Comparison of ENCODE assay signal across 8 cellular contexts in the genomic region with DNA sequence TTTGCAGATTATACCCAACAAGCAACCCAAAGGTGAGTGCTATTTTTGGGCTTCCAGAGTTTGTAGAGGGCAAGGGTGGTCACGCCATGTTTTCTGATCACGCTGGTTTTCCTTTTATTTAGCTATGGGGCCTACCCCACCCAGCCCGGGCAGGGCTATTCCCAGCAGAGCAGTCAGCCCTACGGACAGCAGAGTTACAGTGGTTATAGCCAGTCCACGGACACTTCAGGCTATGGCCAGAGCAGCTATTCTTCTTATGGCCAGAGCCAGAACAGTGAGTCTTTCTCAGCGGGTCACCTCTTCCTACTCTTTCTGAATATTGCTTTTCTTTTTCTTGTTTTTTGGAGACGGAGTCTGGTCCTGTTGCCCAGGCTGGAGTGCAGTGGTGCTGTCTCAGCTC. TPM values are rescaled to one million over a fixed set of nuclear protein-coding genes. Genes with fewer than 3 reads are reported as not detected.
DNase-seq lines count a peak whose midpoint lies in the region; ATAC-seq, FAIRE-seq and TF ChIP-seq lines count a peak whose summit lies in the region.

No MANE protein-coding gene starts in this region.

- H3K79me2 ChIP-seq in K562 (ENCODE audit: control insufficient read depth, insufficient read depth, low read length): peaks cover 82% of the 10 kb centered on the region

- TF ChIP-seq CTCF in AG04450 (IDR thresholded peaks at IDR 0.05; ENCODE audit: low read depth, low read length): no peak
- no peak for TF ChIP-seq CTCF in K562 (IDR thresholded peaks at IDR 0.05 in 2 of 3, conservative IDR thresholded peaks at IDR 0.05 in 1 of 3; ENCODE audit: insufficient read depth in 2 of 3, low read depth in 1 of 3, low read length in 3 of 3)
- no peak for TF ChIP-seq CTCF in GM13977 (IDR thresholded peaks at IDR 0.05; ENCODE audit: extremely low read depth, insufficient read depth, missing control alignments)

- H4K20me1 ChIP-seq in K562 (replicated peaks; ENCODE audit: control insufficient read depth, insufficient read depth, low read length): peaks cover 49% of the 10 kb centered on the region

- H3K27ac ChIP-seq in AG04450 (ENCODE audit: low read depth, low read length) (no peak overlapping the region), HUES48 (ENCODE audit: low read depth, low read length) (no peak overlapping the region), K562 (ENCODE audit: extremely low read depth, low read depth, low read length) (peak overlapping the region; percentile 33; the same call in 2 of the 3 replicates)

- no peak for TF ChIP-seq POLR2A in K562 (conservative IDR thresholded peaks at IDR 0.05)

- intact Hi-C loops in K562 (cut with micrococcal nuclease): loop anchor here (10.0 kb wide), 1 partner anchor 262 kb away; a partner anchor contains a TSS

- POLR2A ChIA-PET in AG04450 (lab: Yijun Ruan, JAX) (interaction anchor here (1.0 kb wide), 1 partner anchor 10 kb away, joined by 5 read pairs; no protein-coding TSS in a partner anchor), K562 (lab: Yijun Ruan, JAX) (interaction anchor here (0.7 to 3.5 kb wide), 17 partner anchors 8 to 204 kb away, joined by 3 to 31 read pairs (median 4); a partner anchor contains a TSS)

- peak overlapping the region; percentile 95 for H3K4me3 ChIP-seq in AG04450 (ENCODE audit: low read depth, low read length)
- H3K4me3 ChIP-seq in HUES48 (ENCODE audit: low read depth, low read length): peak overlapping the region; percentile 85
- peak overlapping the region; percentile 81 for H3K4me3 ChIP-seq in K562
- peak overlapping the region; percentile 7 for H3K4me3 ChIP-seq in mononuclear cell (ENCODE audit: low read length)

- no peaks in the 10 kb centered on the region; the same call in 1 of the 2 replicates for H3K9me3 ChIP-seq in AG04450 (ENCODE audit: control insufficient read depth, insufficient read depth, low read length)
- no peaks in the 10 kb centered on the region for H3K9me3 ChIP-seq in HUES48 (ENCODE audit: control insufficient read depth, insufficient read depth, low read length)
- no peaks in the 10 kb centered on the region for H3K9me3 ChIP-seq in K562 (replicated peaks; ENCODE audit: control insufficient read depth, insufficient read depth, low read depth, low read length)
- no peaks in the 10 kb centered on the region for H3K9me3 ChIP-seq in mononuclear cell (ENCODE audit: low read depth, low read length)

- H3K4me1 ChIP-seq in HUES48 (ENCODE audit: control insufficient read depth, insufficient read depth, low read length): peaks cover 6% of the 10 kb centered on the region; the same call in 1 of the 2 replicates
- peaks cover 18 to 22% of the 10 kb centered on the region in 2 experiments for H3K4me1 ChIP-seq in K562 (replicated peaks in 1 of 2; ENCODE audit: control insufficient read depth in 2 of 2, insufficient read depth in 2 of 2, low read length in 2 of 2)
- peaks cover 81% of the 10 kb centered on the region for H3K4me1 ChIP-seq in mononuclear cell (ENCODE audit: insufficient read depth, low read length)

- CTCF ChIA-PET in AG04450 (lab: Charles Lee): interaction anchor here (1.1 to 1.7 kb wide), 3 partner anchors 22 to 229 kb away, joined by 3 to 10 read pairs (median 3); no protein-coding TSS in a partner anchor
- CTCF ChIA-PET in K562 (lab: Yijun Ruan, JAX; ENCODE audit: low intra/inter-chr PET ratio): no interaction called here

- H3K9me1 ChIP-seq in K562 (ENCODE audit: control insufficient read depth, insufficient read depth, low read length): peaks cover 8% of the 10 kb centered on the region

- in situ Hi-C loops in K562 (cut with MboI) (no loop called here), GM13977 (cut with MboI; ENCODE audit: low pct_unique_long_range_greater_than_20kb, low sequenced_read_pairs, unreplicated experiment) (no loop called here)

- FAIRE-seq in K562 (lab: Jason Lieb, UNC): no peak

- no TSS peak for BruUV-seq in K562 (replicated peaks; lab: Mats Ljungman, UMichigan)

- peak overlapping the region; percentile 87 for H3K4me2 ChIP-seq in K562 (ENCODE audit: insufficient read depth, low read length)

- H3K9ac ChIP-seq in HUES48 (ENCODE audit: low read depth, low read length) (peak overlapping the region; percentile 40), K562 (ENCODE audit: insufficient read depth in 1 of 2, low read depth in 2 of 2, low read length in 2 of 2) (peak overlapping the region; percentile 98; a peak in 3 of 4 replicates)

- WGBS in K562 (ENCODE audit: insufficient coverage, low coverage, missing lambda C conversion rate): 11% methylated on average over 7 of the region's 7 CpGs

- no peak for TF ChIP-seq RAD21 in K562 (CRISPR knock-in tag; conservative IDR thresholded peaks at IDR 0.05 in 1 of 2, IDR thresholded peaks at IDR 0.05 in 1 of 2)

- H3K36me3 ChIP-seq in HUES48 (ENCODE audit: control insufficient read depth, insufficient read depth, low read length): peaks cover 62% of the 10 kb centered on the region
- peaks cover 63% of the 10 kb centered on the region for H3K36me3 ChIP-seq in K562 (ENCODE audit: control insufficient read depth, insufficient read depth, low read length)

- no peak overlapping the region for H2AFZ ChIP-seq in K562 (ENCODE audit: low read depth, low read length)

- H3K27me3 ChIP-seq in AG04450 (ENCODE audit: control insufficient read depth, insufficient read depth, low read length) (no peaks in the 10 kb centered on the region), HUES48 (ENCODE audit: control insufficient read depth, insufficient read depth, low read length) (no peaks in the 10 kb centered on the region), K562 (ENCODE audit: control insufficient read depth in 2 of 2, insufficient read depth in 2 of 2, low read length in 2 of 2) (no peaks in the 10 kb centered on the region; a peak in 1 of 5 replicates), mononuclear cell (ENCODE audit: insufficient read depth, low read length) (no peaks in the 10 kb centered on the region)

- DNase-seq in AG04450 (ENCODE audit: low read depth, low spot score) (no peak), K562 (ENCODE audit: extremely low read depth in 1 of 4, low spot score in 3 of 4) (peak in 1 of 4 experiments; percentile 13), hypothalamus (lab: John Stamatoyannopoulos, UW) (no peak), GM13977 (ENCODE audit: low spot score) (no peak), NCI-H774 (lab: John Stamatoyannopoulos, UW) (no peak)

- ATAC-seq in K562: no peak
- ATAC-seq in GM18498 (IDR thresholded peaks at IDR 0.05; ENCODE audit: unreplicated experiment): no peak

- TF ChIP-seq EP300 in K562 (IDR thresholded peaks at IDR 0.05; ENCODE audit: low read length): no peak

RNA-seq across cellular contexts. Expression of a gene that starts 2.5 kb away (rescaled TPM):
- 156 and 166 TPM in 2 replicates for polyA plus RNA-seq in AG04450 (2011; rRNA removed)
- polyA minus RNA-seq in AG04450 (2011; rRNA and poly(A)+ RNA removed): 124 and 147 TPM in 2 replicates
- 999 and 1,269 TPM in 2 replicates for total RNA-seq in K562 (2011; cell fraction: chromatin; rRNA removed; ENCODE audit: low replicate concordance)
- total RNA-seq in K562 (2011; cell fraction: nucleolus; rRNA removed): 423 and 458 TPM in 2 replicates
- total RNA-seq in K562 (2011; cell fraction: nucleoplasm; rRNA removed): 715 and 1,004 TPM in 2 replicates
- total RNA-seq in K562 (2014; rRNA removed): 64.1 and 78.7 TPM in 2 replicates
- 74.7 and 94.2 TPM in 2 replicates for total RNA-seq in K562 (2014; rRNA removed; fragmentation: Illumina TruSeq; extraction: Trizol)
- total RNA-seq in K562 (2015; rRNA removed; fragmentation: Illumina TruSeq; extraction: Trizol): 87.2 and 107 TPM in 2 replicates
- 492 and 570 TPM in 2 replicates for total RNA-seq in K562 (2021)
- polyA plus RNA-seq in K562 (2011; rRNA removed): 205 and 240 TPM in 2 replicates
- polyA plus RNA-seq in K562 (2011; cell fraction: cytosol; rRNA removed): 204 and 212 TPM in 2 replicates
- polyA plus RNA-seq in K562 (2011; cell fraction: nucleus; rRNA removed): 500 and 575 TPM in 2 replicates
- 447 and 1,379 TPM in 2 replicates for polyA plus RNA-seq in K562 (2012)
- polyA plus RNA-seq in K562 (2014; fragmentation: Illumina TruSeq; extraction: Trizol): 370 and 458 TPM in 2 replicates
- polyA plus RNA-seq in K562 (2014; fragmentation: Nextera tagmentation; extraction: Ambion mirVana): 10 to 100 TPM; 43.9 to 59.5 TPM
- 501 and 575 TPM in 2 replicates for polyA plus RNA-seq in K562 (2014; rRNA removed)
- polyA minus RNA-seq in K562 (2011; rRNA and poly(A)+ RNA removed): 120 and 138 TPM in 2 replicates
- 244 and 341 TPM in 2 replicates for polyA minus RNA-seq in K562 (2011; cell fraction: cytosol; rRNA and poly(A)+ RNA removed)
- polyA minus RNA-seq in K562 (2011; cell fraction: nucleus; rRNA and poly(A)+ RNA removed): 188 and 261 TPM in 2 replicates
- 183 TPM for total RNA-seq in mononuclear cell

RNA-seq across cellular contexts. Expression of a gene that starts 20.2 kb away (rescaled TPM):
- polyA plus RNA-seq in AG04450 (2011; rRNA removed): 21.8 and 31.0 TPM in 2 replicates
- 14.0 and 19.3 TPM in 2 replicates for polyA minus RNA-seq in AG04450 (2011; rRNA and poly(A)+ RNA removed)
- total RNA-seq in K562 (2011; cell fraction: chromatin; rRNA removed; ENCODE audit: low replicate concordance): 0.56 and 0.97 TPM in 2 replicates
- 2.9 and 3.0 TPM in 2 replicates for total RNA-seq in K562 (2011; cell fraction: nucleolus; rRNA removed)
- total RNA-seq in K562 (2011; cell fraction: nucleoplasm; rRNA removed): 1.1 and 1.4 TPM in 2 replicates
- 27.7 and 30.4 TPM in 2 replicates for total RNA-seq in K562 (2014; rRNA removed)
- 3.6 and 4.5 TPM in 2 replicates for total RNA-seq in K562 (2014; rRNA removed; fragmentation: Illumina TruSeq; extraction: Trizol)
- total RNA-seq in K562 (2015; rRNA removed; fragmentation: Illumina TruSeq; extraction: Trizol): 22.9 and 24.3 TPM in 2 replicates
- total RNA-seq in K562 (2021): 15.4 and 16.5 TPM in 2 replicates
- polyA plus RNA-seq in K562 (2011; rRNA removed): 4.1 and 33.8 TPM in 2 replicates
- polyA plus RNA-seq in K562 (2011; cell fraction: cytosol; rRNA removed): 21.4 and 58.6 TPM in 2 replicates
- 5.5 and 35.3 TPM in 2 replicates for polyA plus RNA-seq in K562 (2011; cell fraction: nucleus; rRNA removed)
- 35.1 and 67.9 TPM in 2 replicates for polyA plus RNA-seq in K562 (2012)
- 6.0 and 6.8 TPM in 2 replicates for polyA plus RNA-seq in K562 (2014; fragmentation: Illumina TruSeq; extraction: Trizol)
- polyA plus RNA-seq in K562 (2014; fragmentation: Nextera tagmentation; extraction: Ambion mirVana): 1 to 10 TPM; 1.3 to 1.6 TPM
- polyA plus RNA-seq in K562 (2014; rRNA removed): 25.6 and 28.4 TPM in 2 replicates
- polyA minus RNA-seq in K562 (2011; rRNA and poly(A)+ RNA removed): 1.2 and 5.5 TPM in 2 replicates
- polyA minus RNA-seq in K562 (2011; cell fraction: cytosol; rRNA and poly(A)+ RNA removed): 2.9 and 23.3 TPM in 2 replicates
- polyA minus RNA-seq in K562 (2011; cell fraction: nucleus; rRNA and poly(A)+ RNA removed): 1.3 and 10.3 TPM in 2 replicates
- total RNA-seq in mononuclear cell: 93.3 TPM

RNA-seq across cellular contexts. Expression of a gene that starts 31.5 kb away (rescaled TPM):
- not detected in 2 replicates for polyA plus RNA-seq in AG04450 (2011; rRNA removed)
- not detected in 2 replicates for polyA minus RNA-seq in AG04450 (2011; rRNA and poly(A)+ RNA removed)
- 0.14 and 0.23 TPM in 2 replicates for total RNA-seq in K562 (2011; cell fraction: chromatin; rRNA removed; ENCODE audit: low replicate concordance)
- 0.17 and 0.26 TPM in 2 replicates for total RNA-seq in K562 (2011; cell fraction: nucleolus; rRNA removed)
- total RNA-seq in K562 (2011; cell fraction: nucleoplasm; rRNA removed): 0.15 and 0.31 TPM in 2 replicates
- total RNA-seq in K562 (2014; rRNA removed): not detected in 2 replicates
- total RNA-seq in K562 (2014; rRNA removed; fragmentation: Illumina TruSeq; extraction: Trizol): under 0.01 and 0.03 TPM in 2 replicates
- total RNA-seq in K562 (2015; rRNA removed; fragmentation: Illumina TruSeq; extraction: Trizol): not detected in 2 replicates
- total RNA-seq in K562 (2021): not detected in 2 replicates
- 0.01 TPM in 1 of 2 replicates, not detected in the other for polyA plus RNA-seq in K562 (2011; rRNA removed)
- 0.01 and 0.03 TPM in 2 replicates for polyA plus RNA-seq in K562 (2011; cell fraction: cytosol; rRNA removed)
- 0.04 TPM in 2 replicates for polyA plus RNA-seq in K562 (2011; cell fraction: nucleus; rRNA removed)
- 0.03 TPM in 1 of 2 replicates, not detected in the other for polyA plus RNA-seq in K562 (2012)
- not detected in 2 replicates for polyA plus RNA-seq in K562 (2014; fragmentation: Illumina TruSeq; extraction: Trizol)
- not detected for polyA plus RNA-seq in K562 (2014; fragmentation: Nextera tagmentation; extraction: Ambion mirVana)
- not detected in 2 replicates for polyA plus RNA-seq in K562 (2014; rRNA removed)
- polyA minus RNA-seq in K562 (2011; rRNA and poly(A)+ RNA removed): not detected in 2 replicates
- polyA minus RNA-seq in K562 (2011; cell fraction: cytosol; rRNA and poly(A)+ RNA removed): not detected in 2 replicates
- polyA minus RNA-seq in K562 (2011; cell fraction: nucleus; rRNA and poly(A)+ RNA removed): 0.11 TPM in 1 of 2 replicates, not detected in the other
- 0.10 TPM for total RNA-seq in mononuclear cell

RNA-seq across cellular contexts. Expression of a gene that starts 32.5 kb away (rescaled TPM):
- polyA plus RNA-seq in AG04450 (2011; rRNA removed) (0.24 and 0.42 TPM in 2 replicates), K562 (2011; rRNA removed) (0.54 and 0.85 TPM in 2 replicates), K562 (2014; fragmentation: Illumina TruSeq; extraction: Trizol) (0.57 and 0.68 TPM in 2 replicates), K562 (2014; fragmentation: Nextera tagmentation; extraction: Ambion mirVana) (under 1 TPM in 1 of 2 experiments, not detected in 1; 0.22 TPM), K562 (2014; rRNA removed) (0.09 and 0.45 TPM in 2 replicates)
- not detected in 2 replicates for polyA minus RNA-seq in AG04450 (2011; rRNA and poly(A)+ RNA removed)
- 1.1 TPM in 1 of 2 replicates, not detected in the other for total RNA-seq in K562 (2011; cell fraction: chromatin; rRNA removed; ENCODE audit: low replicate concordance)
- 0.67 and 0.92 TPM in 2 replicates for total RNA-seq in K562 (2011; cell fraction: nucleolus; rRNA removed)
- 0.44 TPM in 1 of 2 replicates, not detected in the other for total RNA-seq in K562 (2011; cell fraction: nucleoplasm; rRNA removed)
- total RNA-seq in K562 (2014; rRNA removed) (0.82 and 1.2 TPM in 2 replicates), K562 (2014; rRNA removed; fragmentation: Illumina TruSeq; extraction: Trizol) (0.38 TPM in 1 of 2 replicates, not detected in the other), K562 (2015; rRNA removed; fragmentation: Illumina TruSeq; extraction: Trizol) (0.36 and 0.68 TPM in 2 replicates), K562 (2021) (0.56 and 1.1 TPM in 2 replicates), mononuclear cell (1.2 TPM)
- 1.4 and 2.6 TPM in 2 replicates for polyA plus RNA-seq in K562 (2011; cell fraction: cytosol; rRNA removed)
- 1.1 and 1.4 TPM in 2 replicates for polyA plus RNA-seq in K562 (2011; cell fraction: nucleus; rRNA removed)
- polyA plus RNA-seq in K562 (2012): 0.33 and 0.65 TPM in 2 replicates
- polyA minus RNA-seq in K562 (2011; rRNA and poly(A)+ RNA removed): 0.46 and 0.72 TPM in 2 replicates
- polyA minus RNA-seq in K562 (2011; cell fraction: cytosol; rRNA and poly(A)+ RNA removed): 0.95 and 1.4 TPM in 2 replicates
- polyA minus RNA-seq in K562 (2011; cell fraction: nucleus; rRNA and poly(A)+ RNA removed): 0.67 and 0.78 TPM in 2 replicates

RNA-seq across cellular contexts. Expression of a gene that starts 34.5 kb away (rescaled TPM):
- polyA plus RNA-seq in AG04450 (2011; rRNA removed) (not detected in 2 replicates), K562 (2011; rRNA removed) (not detected in 2 replicates), K562 (2014; fragmentation: Illumina TruSeq; extraction: Trizol) (not detected in 2 replicates), K562 (2014; fragmentation: Nextera tagmentation; extraction: Ambion mirVana) (not detected), K562 (2014; rRNA removed) (not detected in 2 replicates)
- not detected in 2 replicates for polyA minus RNA-seq in AG04450 (2011; rRNA and poly(A)+ RNA removed)
- not detected in 2 replicates for total RNA-seq in K562 (2011; cell fraction: chromatin; rRNA removed; ENCODE audit: low replicate concordance)
- total RNA-seq in K562 (2011; cell fraction: nucleolus; rRNA removed): not detected in 2 replicates
- total RNA-seq in K562 (2011; cell fraction: nucleoplasm; rRNA removed): not detected in 2 replicates
- total RNA-seq in K562 (2014; rRNA removed) (not detected in 2 replicates), K562 (2014; rRNA removed; fragmentation: Illumina TruSeq; extraction: Trizol) (not detected in 2 replicates), K562 (2015; rRNA removed; fragmentation: Illumina TruSeq; extraction: Trizol) (not detected in 2 replicates), K562 (2021) (not detected in 2 replicates), mononuclear cell (not detected)
- polyA plus RNA-seq in K562 (2011; cell fraction: cytosol; rRNA removed): not detected in 2 replicates
- polyA plus RNA-seq in K562 (2011; cell fraction: nucleus; rRNA removed): not detected in 2 replicates
- not detected in 2 replicates for polyA plus RNA-seq in K562 (2012)
- polyA minus RNA-seq in K562 (2011; rRNA and poly(A)+ RNA removed): not detected in 2 replicates
- polyA minus RNA-seq in K562 (2011; cell fraction: cytosol; rRNA and poly(A)+ RNA removed): not detected in 2 replicates
- polyA minus RNA-seq in K562 (2011; cell fraction: nucleus; rRNA and poly(A)+ RNA removed): not detected in 2 replicates

Comparison
In these comparisons a context has a peak if more than half of its experiments do, and no peak if none do; other contexts are left out.
1. H3K4me3 ChIP-seq: peak in every context shown above with its lines; median percentile 95 in AG04450; 85 in HUES48; 81 in K562; 7 in mononuclear cell.